ENCODE assay signal across 26 cellular contexts in genomic region chr19:1661995-1662394, GRCh38.
"Had no signal": no experiment of that assay in that cellular context is flagged by ENCODE, and none has a peak within 500 bp of the region (broad histone marks: within the 10 kb centered on the region; RNA-seq: fewer than 3 reads in every experiment).

No MANE protein-coding gene starts in this region.

- H3K4me3 ChIP-seq: lung, mucosa of descending colon, neural progenitor cell, prostate gland, sigmoid colon, testis, tibial artery had no signal

- H3K4me1 ChIP-seq: neural progenitor cell, parathyroid adenoma, prostate gland, sigmoid colon, testis had no signal

- H3K79me2 ChIP-seq: parathyroid adenoma had no signal

- H3K36me3 ChIP-seq: neural progenitor cell, prostate gland, sigmoid colon, tibial artery had no signal

- H3K9ac ChIP-seq: neural progenitor cell, parathyroid adenoma had no signal

- H3K4me2 ChIP-seq: neural progenitor cell had no signal

- H3K27me3 Mint-ChIP-seq: type B pancreatic cell had no signal

- H3K9me3 ChIP-seq: mucosa of descending colon, prostate gland, sigmoid colon, testis, tibial artery had no signal

- H3K9me3 Mint-ChIP-seq: effector memory CD8-positive, alpha-beta T cell; mesothelial cell of epicardium; nephron; neural progenitor cell; stimulated activated effector memory CD8-positive, alpha-beta T cell treated with anti-CD3 and anti-CD28 coated beads, Interleukin-12 subunit alpha, Interleukin-12 subunit beta, amount 100 ng/mL, for 72 hours; type B pancreatic cell had no signal

- H3K36me3 Mint-ChIP-seq: mesothelial cell of epicardium; naive thymus-derived CD4-positive, alpha-beta T cell; neural progenitor cell; stimulated activated effector memory CD8-positive, alpha-beta T cell treated with anti-CD3 and anti-CD28 coated beads, Interleukin-12 subunit alpha, Interleukin-12 subunit beta, amount 100 ng/mL, for 72 hours; type B pancreatic cell had no signal

- H3K27ac ChIP-seq: neural progenitor cell, parathyroid adenoma, prostate gland, sigmoid colon, testis, tibial artery had no signal

- H3K27ac Mint-ChIP-seq: effector memory CD8-positive, alpha-beta T cell; mesothelial cell of epicardium; naive thymus-derived CD4-positive, alpha-beta T cell; nephron; neural progenitor cell; stimulated activated effector memory CD8-positive, alpha-beta T cell treated with anti-CD3 and anti-CD28 coated beads, Interleukin-12 subunit alpha, Interleukin-12 subunit beta, amount 100 ng/mL, for 72 hours; type B pancreatic cell had no signal

- H3K4me3 Mint-ChIP-seq: effector memory CD8-positive, alpha-beta T cell; mesothelial cell of epicardium; naive thymus-derived CD4-positive, alpha-beta T cell; nephron; neural progenitor cell; stimulated activated effector memory CD8-positive, alpha-beta T cell treated with anti-CD3 and anti-CD28 coated beads, Interleukin-12 subunit alpha, Interleukin-12 subunit beta, amount 100 ng/mL, for 72 hours; type B pancreatic cell had no signal

- H2AFZ ChIP-seq: neural progenitor cell, parathyroid adenoma had no signal

- H3K27me3 ChIP-seq: neural progenitor cell, testis had no signal

- FAIRE-seq: endometrium, frontal cortex, keratinocyte had no signal

- H3K4me1 Mint-ChIP-seq: nephron had no signal

- DNase-seq: cortex of kidney; effector memory CD8-positive, alpha-beta T cell; erythroblast; hypothalamus; mesenchymal stem cell; mucosa of descending colon; naive thymus-derived CD4-positive, alpha-beta T cell; right cardiac atrium; sigmoid colon; stimulated activated CD4-positive, alpha-beta T cell treated with anti-CD3 and anti-CD28 coated beads, Interleukin-2, amount 100 ng/mL, for 24 hours; stimulated activated CD4-positive, alpha-beta T cell treated with anti-CD3 and anti-CD28 coated beads, Interleukin-4, amount 100 ng/mL, for 24 hours; stimulated activated naive CD4-positive, alpha-beta T cell treated with Interleukin-2 at 50 U/mL for 16 hours; substantia nigra; testis; tibial artery had no signal

- ATAC-seq: effector memory CD8-positive, alpha-beta T cell; mucosa of descending colon; naive thymus-derived CD4-positive, alpha-beta T cell; right cardiac atrium; stimulated activated effector memory CD8-positive, alpha-beta T cell treated with anti-CD3 and anti-CD28 coated beads, Interleukin-12 subunit alpha, Interleukin-12 subunit beta, amount 100 ng/mL, for 72 hours had no signal
